In the genomic region with DNA sequence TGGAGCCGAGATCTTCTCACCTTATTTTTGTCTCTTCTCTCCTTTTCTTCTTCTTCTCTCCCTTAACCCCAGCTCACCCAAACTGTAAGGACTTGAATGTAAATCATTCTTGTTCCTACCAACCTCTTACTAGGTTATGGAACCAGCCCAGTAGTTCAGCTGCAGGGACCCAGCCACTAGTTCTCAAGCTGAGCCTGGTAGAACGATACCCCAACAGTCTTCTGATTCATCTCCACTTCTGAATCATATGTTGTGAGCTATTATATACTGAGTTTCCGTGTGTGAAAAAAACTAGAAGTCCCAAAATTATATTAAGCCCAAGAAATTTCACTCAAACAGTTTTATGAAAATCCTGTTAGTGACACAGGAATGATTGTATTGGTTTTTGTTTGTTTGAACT, we compare ENCODE assay signal across 20 cellular contexts.
"Had no signal": no experiment of that assay in that cellular context is flagged by ENCODE, and none has a peak within 500 bp of the region (broad histone marks: within the 10 kb centered on the region; RNA-seq: fewer than 3 reads in every experiment).

No MANE protein-coding gene starts in this region.

- H3K27me3 Mint-ChIP-seq: activated CD4-positive, alpha-beta T cell treated with anti-CD3 and anti-CD28 coated beads, Interleukin-2, amount 10 ng/mL, durations not matched to agents 24 days and 14 days; progenitor cell of endocrine pancreas; type B pancreatic cell had no signal

- H3K27ac ChIP-seq: left ventricle myocardium inferior, sigmoid colon, thoracic aorta, vagina had no signal

- H3K4me3 Mint-ChIP-seq: activated B cell treated with CpG ODN at 0.5 μM for 24 hours; activated CD4-positive, alpha-beta T cell treated with anti-CD3 and anti-CD28 coated beads, Interleukin-2, amount 10 ng/mL, durations not matched to agents 24 days and 14 days; central memory CD8-positive, alpha-beta T cell; naive thymus-derived CD8-positive, alpha-beta T cell; stimulated activated memory B cell treated with anti-CD40 and anti-IgM and Interleukin-4, amounts not matched to agents 10 μg/mL and 1 μg/mL and 100 μg/mL, for 72 hours; type B pancreatic cell had no signal

- DNase-seq: activated B cell treated with CpG ODN at 0.5 μM for 24 hours; activated CD4-positive, alpha-beta T cell treated with anti-CD3 and anti-CD28 coated beads, Interleukin-2, amount 10 ng/mL, durations not matched to agents 24 days and 14 days; activated CD8-positive, alpha-beta memory T cell treated with anti-CD3 and anti-CD28 coated beads, Interleukin-2, amount 50 U/mL, for 48 hours; activated naive CD4-positive, alpha-beta T cell treated with Interleukin-2 at 50 U/mL for 16 hours; effector memory CD4-positive, alpha-beta T cell; hippocampal formation; kidney glomerular epithelial cell; left ventricle myocardium inferior; naive thymus-derived CD8-positive, alpha-beta T cell; retina; sigmoid colon; T-helper 9 cell had no signal

- H3K27ac Mint-ChIP-seq: activated B cell treated with CpG ODN at 0.5 μM for 24 hours; activated CD4-positive, alpha-beta T cell treated with anti-CD3 and anti-CD28 coated beads, Interleukin-2, amount 10 ng/mL, durations not matched to agents 24 days and 14 days; progenitor cell of endocrine pancreas; stimulated activated memory B cell treated with anti-CD40 and anti-IgM and Interleukin-4, amounts not matched to agents 10 μg/mL and 1 μg/mL and 100 μg/mL, for 72 hours; type B pancreatic cell had no signal

- H3K36me3 ChIP-seq: left ventricle myocardium inferior, sigmoid colon, thoracic aorta, vagina had no signal

- H3K27me3 ChIP-seq: sigmoid colon, vagina had no signal

- H3K4me3 ChIP-seq: left ventricle myocardium inferior, sigmoid colon, smooth muscle cell, thoracic aorta, vagina had no signal

- H3K4me1 Mint-ChIP-seq: activated B cell treated with CpG ODN at 0.5 μM for 24 hours; central memory CD8-positive, alpha-beta T cell; stimulated activated memory B cell treated with anti-CD40 and anti-IgM and Interleukin-4, amounts not matched to agents 10 μg/mL and 1 μg/mL and 100 μg/mL, for 72 hours had no signal

- H3K36me3 Mint-ChIP-seq: stimulated activated memory B cell treated with anti-CD40 and anti-IgM and Interleukin-4, amounts not matched to agents 10 μg/mL and 1 μg/mL and 100 μg/mL, for 72 hours; type B pancreatic cell had no signal

- ATAC-seq: esophagus mucosa; naive thymus-derived CD8-positive, alpha-beta T cell; stimulated activated memory B cell treated with anti-CD40 and anti-IgM and Interleukin-4, amounts not matched to agents 10 μg/mL and 1 μg/mL and 100 μg/mL, for 72 hours had no signal

- H3K9me3 Mint-ChIP-seq: activated B cell treated with CpG ODN at 0.5 μM for 24 hours; central memory CD8-positive, alpha-beta T cell; stimulated activated memory B cell treated with anti-CD40 and anti-IgM and Interleukin-4, amounts not matched to agents 10 μg/mL and 1 μg/mL and 100 μg/mL, for 72 hours had no signal

- H3K9me3 ChIP-seq: left ventricle myocardium inferior, sigmoid colon, thoracic aorta, vagina had no signal
